27 cellular contexts compared by ENCODE assay signal in genomic region chr10:80288849-80289248, GRCh38. TPM values are rescaled to one million over a fixed set of nuclear protein-coding genes. Genes with fewer than 3 reads are reported as not detected.
"Had no signal": no experiment of that assay in that cellular context is flagged by ENCODE, and none has a peak within 500 bp of the region (broad histone marks: within the 10 kb centered on the region; RNA-seq: fewer than 3 reads in every experiment).

No MANE protein-coding gene starts in this region.

- H3K27me3 ChIP-seq: testis, transverse colon had no signal

- H3K79me2 ChIP-seq: parathyroid adenoma had no signal

- H3K9me3 ChIP-seq: heart left ventricle, left lung, neutrophil, testis, transverse colon had no signal

- H3K27ac ChIP-seq: coronary artery, foreskin keratinocyte, heart left ventricle, left lung, neutrophil, parathyroid adenoma, testis had no signal

- ATAC-seq: effector memory CD8-positive, alpha-beta T cell; stimulated activated naive CD8-positive, alpha-beta T cell treated with anti-CD3 and anti-CD28 coated beads, Interleukin-15, Interleukin-2, amounts not matched to agents 100 U/mL and 50 U/mL, for 24 hours had no signal

- DNase-seq: activated CD4-positive, alpha-beta T cell treated with anti-CD3 and anti-CD28 coated beads for 4 hours; activated CD4-positive, alpha-beta T cell treated with anti-CD3 and anti-CD28 coated beads, Interleukin-2, amount 50 U/mL, for 4 hours; activated effector memory CD4-positive, alpha-beta T cell treated with Interleukin-2 at 50 U/mL for 16 hours; activated naive CD4-positive, alpha-beta T cell treated with Interleukin-2 at 50 U/mL for 16 hours; anterior cingulate cortex; effector memory CD8-positive, alpha-beta T cell; heart left ventricle; left lung; nephron progenitor cell; right cardiac atrium; stimulated activated CD4-positive, alpha-beta T cell treated with anti-CD3 and anti-CD28 coated beads, Interleukin-12 subunit alpha, Interleukin-12 subunit beta, amount 100 ng/mL, for 4 hours; stimulated activated CD4-positive, alpha-beta T cell treated with anti-CD3 and anti-CD28 coated beads, Interleukin-4, amount 100 ng/mL, for 1 hour; stimulated activated naive CD8-positive, alpha-beta T cell treated with anti-CD3 and anti-CD28 coated beads, Interleukin-15, Interleukin-2, amounts not matched to agents 100 U/mL and 50 U/mL, for 24 hours had no signal

- H3K4me1 ChIP-seq: foreskin keratinocyte, heart left ventricle, left lung, testis had no signal

- H3K4me3 ChIP-seq: coronary artery, heart left ventricle, left lung, lung, testis, transverse colon had no signal

- H3K36me3 ChIP-seq: heart left ventricle, left lung, neutrophil, transverse colon had no signal

- FAIRE-seq: endothelial cell of umbilical vein, islet of Langerhans, urothelium cell line had no signal

- H3K9ac ChIP-seq: parathyroid adenoma had no signal

RNA-seq across cellular contexts. Expression of gene MAT1A, which starts 0.6 kb away (rescaled TPM):
- total RNA-seq: cerebellum; endothelial cell of umbilical vein; foreskin keratinocyte; pulmonary artery endothelial cell; skeletal muscle tissue; T-helper 1 cell treated with Interleukin-12 subunit alpha and Interleukin-12 subunit beta and Interleukin-4 antibody, amounts not matched to agents 30 ng/mL and 1 ng/mL, for 36 hours had no signal
- polyA plus RNA-seq: endothelial cell of umbilical vein, foreskin keratinocyte, heart left ventricle had no signal
